In the genomic region with DNA sequence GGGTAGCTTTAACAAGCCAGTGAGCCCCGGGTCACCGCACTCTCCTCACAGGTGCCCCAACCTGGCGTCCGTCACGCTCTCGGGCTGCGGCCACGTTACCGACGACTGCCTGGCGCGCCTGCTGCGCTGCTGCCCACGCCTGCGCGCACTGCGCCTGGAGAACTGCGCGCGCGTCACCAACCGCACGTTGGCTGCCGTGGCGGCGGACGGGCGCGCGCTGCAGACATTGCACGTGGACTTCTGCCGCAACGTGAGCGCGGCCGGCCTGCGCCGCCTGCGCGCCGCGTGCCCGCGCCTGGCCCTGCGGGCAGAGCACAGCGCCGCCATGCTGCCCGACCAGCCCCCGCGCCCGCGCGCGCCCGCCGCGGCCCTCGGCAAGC, we compare ENCODE assay signal across 8 cellular contexts. TPM values are rescaled to one million over a fixed set of nuclear protein-coding genes. Genes with fewer than 3 reads are reported as not detected.
DNase-seq lines count a peak whose midpoint lies in the region; ATAC-seq, FAIRE-seq and TF ChIP-seq lines count a peak whose summit lies in the region.

No MANE protein-coding gene starts in this region.

- TF ChIP-seq POLR2A in H54 (IDR thresholded peaks at IDR 0.05; ENCODE audit: low read depth, low read length) (peak; percentile 92), gastroesophageal sphincter (IDR thresholded peaks at IDR 0.05) (peak; percentile 74 to 86)

- H3K4me3 ChIP-seq in gastroesophageal sphincter: peak overlapping the region; percentile 76

- peak; percentile 98 for DNase-seq in GDM1 (lab: John Stamatoyannopoulos, UW)
- no peak for DNase-seq in H54 (ENCODE audit: insufficient read length, low spot score)
- peak; percentile 91 for DNase-seq in SIG-M5 treated with dmso at 0.1 percent for 504 hours (lab: John Stamatoyannopoulos, UW; ENCODE audit: unreplicated experiment)
- DNase-seq in activated naive CD4-positive, alpha-beta T cell (lab: John Stamatoyannopoulos, UW): peak; percentile 70 to 90 (median 77)
- DNase-seq in nucleus accumbens (lab: John Stamatoyannopoulos, UW): peak in 54 of 56 donors; percentile 53 to 92 (median 81)
- DNase-seq in superior temporal gyrus (ENCODE audit: extremely low spot score): peak; percentile 88

- ATAC-seq in gastroesophageal sphincter: peak; percentile 84

- TF ChIP-seq EP300 in gastroesophageal sphincter (IDR thresholded peaks at IDR 0.05): no peak

- H3K9me3 ChIP-seq in gastroesophageal sphincter: no peaks in the 10 kb centered on the region

- TF ChIP-seq CTCF in LNCAP (IDR thresholded peaks at IDR 0.05) (peak; percentile 30; the same call in 1 of the 2 replicates), gastroesophageal sphincter (IDR thresholded peaks at IDR 0.05) (peak in 3 of 4 experiments; percentile 20 to 51 (median 32))

- no CpG with 5 or more reads among the region's 58 CpGs for WGBS in gastroesophageal sphincter (ENCODE audit: low coverage in 1 of 2), 2 donors

- H3K4me1 ChIP-seq in gastroesophageal sphincter: peaks cover 4 to 75% (median 26%) of the 10 kb centered on the region in 3 donors

- peak overlapping the region; percentile 66 to 95 (median 94) for H3K27ac ChIP-seq in gastroesophageal sphincter

- FAIRE-seq in H54 (lab: Jason Lieb, UNC): no peak

- H3K36me3 ChIP-seq in gastroesophageal sphincter: no peaks in the 10 kb centered on the region

- no peaks in the 10 kb centered on the region for H3K27me3 ChIP-seq in gastroesophageal sphincter

RNA-seq across cellular contexts. Expression of a gene that starts 3.4 kb away (rescaled TPM):
- 10 to 100 TPM; 16.1 to 68.9 (median 39.0) TPM for total RNA-seq in gastroesophageal sphincter
